In the genomic region with DNA sequence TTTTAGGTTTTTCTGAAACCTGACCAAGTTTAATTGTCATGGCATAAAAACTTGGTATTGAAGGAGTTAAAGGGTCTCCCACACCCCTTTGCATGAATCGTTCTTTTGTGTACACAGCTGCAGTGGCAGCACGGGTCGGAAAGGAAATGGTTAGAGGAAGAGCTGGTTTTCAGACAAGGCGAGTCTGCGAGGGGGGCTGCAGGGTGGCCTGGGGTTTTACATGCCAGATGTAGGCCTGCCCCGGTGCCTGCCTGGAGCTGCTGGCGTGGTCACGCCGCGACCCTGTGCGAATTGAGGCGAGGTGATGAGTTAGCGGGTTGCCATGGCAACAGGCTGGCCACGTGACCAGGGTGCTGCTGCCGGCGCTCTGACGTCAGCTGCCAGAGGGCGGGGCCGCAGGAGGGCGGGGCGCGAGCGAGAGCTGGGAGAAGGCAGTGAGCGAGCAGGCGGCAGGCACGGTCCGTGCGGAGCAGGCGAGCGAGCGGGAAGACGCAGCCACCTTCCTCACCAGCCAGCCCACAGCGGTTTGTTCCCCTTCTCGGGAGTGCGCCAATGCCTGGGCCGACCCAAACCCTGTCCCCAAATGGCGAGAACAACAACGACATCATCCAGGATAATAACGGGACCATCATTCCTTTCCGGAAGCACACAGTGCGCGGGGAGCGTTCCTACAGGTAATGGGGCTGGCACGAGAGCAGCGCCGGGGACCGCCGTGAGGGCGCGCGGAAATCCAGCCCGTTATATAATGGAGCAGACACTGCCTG, we compare ENCODE assay signal across 9 cellular contexts. TPM values are rescaled to one million over a fixed set of nuclear protein-coding genes. Genes with fewer than 3 reads are reported as not detected.
DNase-seq lines count a peak whose midpoint lies in the region; ATAC-seq, FAIRE-seq and TF ChIP-seq lines count a peak whose summit lies in the region.
"Had no signal": no experiment of that assay in that cellular context is flagged by ENCODE, and none has a peak within 500 bp of the region (broad histone marks: within the 10 kb centered on the region; RNA-seq: fewer than 3 reads in every experiment).

Gene MAPRE2 (plus strand): TSS at position 426 of the 764 bp plus-strand sequence. CDS start 127 bp downstream, at position 553.

- intact Hi-C loops in kidney (cut with DNase I), result no loop called here

- H3K4me1 ChIP-seq in kidney (ENCODE audit: control insufficient read depth in 1 of 2, insufficient read depth in 1 of 2, low read depth in 1 of 2, low read length in 2 of 2), result peaks cover 2 to 3% of the 10 kb centered on the region in 2 donors

- no peaks in the 10 kb centered on the region for H3K36me3 ChIP-seq in kidney (ENCODE audit: control insufficient read depth in 1 of 2, insufficient read depth in 2 of 2, low read length in 2 of 2)

- H3K9ac ChIP-seq in kidney (ENCODE audit: low read length in 2 of 2), result peak within 1 kb of the TSS; percentile 84 to 92

- peak; percentile 97 for DNase-seq in AG10803 (ENCODE audit: low read depth)
- DNase-seq in NCI-H460 (ENCODE audit: extremely low read depth, low read depth), result peak; percentile 93
- DNase-seq in activated CD4-positive, alpha-beta T cell treated with anti-CD3 and anti-CD28 coated beads for 1 hour, result peak; percentile 98
- peak; percentile 100 for DNase-seq in cerebellum (ENCODE audit: low spot score)
- peak; percentile 100 for DNase-seq in kidney
- DNase-seq in stimulated activated CD4-positive, alpha-beta T cell treated with anti-CD3 and anti-CD28 coated beads, Interleukin-15, amount 100 ng/mL, for 24 hours, result peak; percentile 99

- H3K4me3 ChIP-seq in AG10803 (ENCODE audit: low read length), result peak within 1 kb of the TSS; percentile 98
- peak within 1 kb of the TSS; percentile 94 to 98 for H3K4me3 ChIP-seq in kidney (ENCODE audit: low read length in 2 of 2)

- FAIRE-seq in kidney (lab: Jason Lieb, UNC), result no peak
- FAIRE-seq: TTC549 had no signal

- ATAC-seq in GM19043 (IDR thresholded peaks at IDR 0.05; ENCODE audit: low read depth, unreplicated experiment), result peak; percentile 66
- peak; percentile 73 for ATAC-seq in HG03378 (IDR thresholded peaks at IDR 0.05; ENCODE audit: unreplicated experiment)

- no peaks in the 10 kb centered on the region for H3K9me3 ChIP-seq in kidney (ENCODE audit: control insufficient read depth in 1 of 2, low read length in 2 of 2)

- TF ChIP-seq CTCF in AG10803 (conservative IDR thresholded peaks at IDR 0.05; ENCODE audit: low read length) (no peak), kidney (IDR thresholded peaks at IDR 0.05; ENCODE audit: borderline replicate concordance, extremely low read depth, insufficient read depth) (no peak)

- peak within 1 kb of the TSS; percentile 83 to 91 for H3K27ac ChIP-seq in kidney (ENCODE audit: low read depth in 2 of 2, low read length in 2 of 2)

RNA-seq across cellular contexts. Expression of gene MAPRE2, which starts in this region (rescaled TPM):
- total RNA-seq in NCI-H460 (2014; rRNA removed; shearing (Covaris generic)), result 10.5 and 12.0 TPM in 2 replicates
- polyA plus RNA-seq in NCI-H460 (2014; cell fraction: nucleus; rRNA removed), result 6.6 and 10.7 TPM in 2 replicates
- total RNA-seq in cerebellum (60.4 TPM), kidney (30.2 TPM)
- polyA plus RNA-seq in kidney (ENCODE audit: insufficient read depth, low read depth, low replicate concordance), result 15.2 TPM

Comparison
In these comparisons a context has a peak if more than half of its experiments do, and no peak if none do; other contexts are left out.
1. Peak in every context shown above with its lines: DNase-seq, ATAC-seq, H3K4me3 ChIP-seq and H3K27ac ChIP-seq.